Comparison of ENCODE assay signal across 31 cellular contexts in genomic region chr16:11097782-11098167, GRCh38.
DNase-seq lines count a peak whose midpoint lies in the region; ATAC-seq and TF ChIP-seq lines count a peak whose summit lies in the region.
"Had no signal": no experiment of that assay in that cellular context is flagged by ENCODE, and none has a peak within 500 bp of the region (broad histone marks: within the 10 kb centered on the region; RNA-seq: fewer than 3 reads in every experiment).

No MANE protein-coding gene starts in this region.

- peaks cover 0 to 4% (median 2%) of the 10 kb centered on the region in 4 donors for H3K36me3 ChIP-seq in esophagus muscularis mucosa
- H3K36me3 ChIP-seq: HAP-1, sigmoid colon, suprapubic skin had no signal

- H3K9me3 ChIP-seq in esophagus muscularis mucosa, result no peaks in the 10 kb centered on the region
- H3K9me3 ChIP-seq: HAP-1, sigmoid colon, SK-N-SH, suprapubic skin, upper lobe of left lung had no signal

- DNase-seq in T-helper 2 cell treated with Interferon-gamma antibody and Interleukin-4, amounts not matched to agents 5 μg/mL and 100 μg/mL, for 36 hours (ENCODE audit: low spot score), result no peak
- no peak for DNase-seq in T-helper 2 cell
- DNase-seq in natural killer cell treated with Interleukin-12 subunit alpha and Interleukin-12 subunit beta and Interleukin-15 and Interleukin-18, amount 100 ng/mL, for 72 hours (ENCODE audit: low spot score), result no peak
- no peak for DNase-seq in natural killer cell
- no peak for DNase-seq in esophagus muscularis mucosa (ENCODE audit: extremely low spot score)
- DNase-seq in midbrain (lab: John Stamatoyannopoulos, UW), result no peak
- DNase-seq in NCI-H226, result no peak
- DNase-seq: 8988T; activated CD4-positive, alpha-beta T cell treated with anti-CD3 and anti-CD28 coated beads for 4 hours; DMS79; endodermal cell; GDM1; glutamatergic neuron; Karpas-422; mammary epithelial cell; NCI-H1417 treated with DMSO at 0.1 percent for 48 hours; NCI-H2029 treated with DMSO at 0.1 percent for 48 hours; NCI-H526; sigmoid colon; stimulated activated CD4-positive, alpha-beta T cell treated with anti-CD3 and anti-CD28 coated beads, Interleukin-4, amount 100 ng/mL, for 24 hours; T-helper 17 cell; upper lobe of left lung had no signal

- TF ChIP-seq CTCF in natural killer cell (IDR thresholded peaks at IDR 0.05), result no peak
- TF ChIP-seq CTCF in esophagus muscularis mucosa (IDR thresholded peaks at IDR 0.05), result no peak

- H3K27ac ChIP-seq in esophagus muscularis mucosa (replicated peaks in 1 of 4), result no peak overlapping the region
- H3K27ac ChIP-seq: HL-60, suprapubic skin, upper lobe of left lung had no signal

- ATAC-seq in natural killer cell treated with Interleukin-12 subunit alpha and Interleukin-12 subunit beta and Interleukin-15 and Interleukin-18, amount 100 ng/mL, for 72 hours, result no peak
- no peak for ATAC-seq in natural killer cell
- ATAC-seq: Right ventricle myocardium inferior, T-helper 17 cell had no signal

- no peaks in the 10 kb centered on the region for H3K27me3 ChIP-seq in esophagus muscularis mucosa
- H3K27me3 ChIP-seq: sigmoid colon, suprapubic skin, upper lobe of left lung had no signal

- no peaks in the 10 kb centered on the region for H3K9me3 Mint-ChIP-seq in T-helper 2 cell treated with Interferon-gamma antibody and Interleukin-4, amounts not matched to agents 5 μg/mL and 100 μg/mL, for 36 hours
- H3K9me3 Mint-ChIP-seq in natural killer cell treated with Interleukin-12 subunit alpha and Interleukin-12 subunit beta and Interleukin-15 and Interleukin-18, amount 100 ng/mL, for 72 hours, result no peaks in the 10 kb centered on the region
- H3K9me3 Mint-ChIP-seq in natural killer cell, result no peaks in the 10 kb centered on the region
- no peaks in the 10 kb centered on the region for H3K9me3 Mint-ChIP-seq in dendritic cell treated with granulocyte-macrophage colony-stimulating factor and Interleukin-4, amounts not matched to agents 40 ng/mL and 50 ng/mL, for 4 days
- H3K9me3 Mint-ChIP-seq: CD14-positive monocyte; central memory CD8-positive, alpha-beta T cell; endodermal cell had no signal

- no peak overlapping the region for H3K4me3 ChIP-seq in esophagus muscularis mucosa
- H3K4me3 ChIP-seq: HAP-1, sigmoid colon, suprapubic skin, upper lobe of left lung had no signal

- no peaks in the 10 kb centered on the region for H3K27me3 Mint-ChIP-seq in T-helper 2 cell treated with Interferon-gamma antibody and Interleukin-4, amounts not matched to agents 5 μg/mL and 100 μg/mL, for 36 hours (ENCODE audit: low read depth)
- peaks cover 0 to 3% of the 10 kb centered on the region in 2 donors for H3K27me3 Mint-ChIP-seq in natural killer cell treated with Interleukin-12 subunit alpha and Interleukin-12 subunit beta and Interleukin-15 and Interleukin-18, amount 100 ng/mL, for 72 hours
- H3K27me3 Mint-ChIP-seq in natural killer cell (ENCODE audit: low read depth in 2 of 2), result no peaks in the 10 kb centered on the region
- no peaks in the 10 kb centered on the region for H3K27me3 Mint-ChIP-seq in dendritic cell treated with granulocyte-macrophage colony-stimulating factor and Interleukin-4, amounts not matched to agents 40 ng/mL and 50 ng/mL, for 4 days
- H3K27me3 Mint-ChIP-seq: central memory CD8-positive, alpha-beta T cell; progenitor cell of endocrine pancreas; T-helper 17 cell had no signal

- peak overlapping the region; percentile 69 for H3K27ac Mint-ChIP-seq in T-helper 2 cell treated with Interferon-gamma antibody and Interleukin-4, amounts not matched to agents 5 μg/mL and 100 μg/mL, for 36 hours
- H3K27ac Mint-ChIP-seq in natural killer cell treated with Interleukin-12 subunit alpha and Interleukin-12 subunit beta and Interleukin-15 and Interleukin-18, amount 100 ng/mL, for 72 hours, result peak overlapping the region; percentile 68 to 100
- H3K27ac Mint-ChIP-seq in natural killer cell, result no peak overlapping the region
- peak overlapping the region; percentile 36 for H3K27ac Mint-ChIP-seq in dendritic cell treated with granulocyte-macrophage colony-stimulating factor and Interleukin-4, amounts not matched to agents 40 ng/mL and 50 ng/mL, for 4 days
- H3K27ac Mint-ChIP-seq: CD14-positive monocyte, endodermal cell, progenitor cell of endocrine pancreas, T-helper 17 cell had no signal

- intact Hi-C loops in natural killer cell (cut with micrococcal nuclease), result no loop called here
- intact Hi-C loops in dendritic cell treated with granulocyte-macrophage colony-stimulating factor and Interleukin-4, amounts not matched to agents 40 ng/mL and 50 ng/mL, for 4 days (cut with micrococcal nuclease), result no loop called here
- intact Hi-C loops in esophagus muscularis mucosa (cut with DNase I), result loop anchor here (10.0 kb wide), 1 partner anchor 113 kb away; no protein-coding TSS in a partner anchor

- WGBS in esophagus muscularis mucosa, result 100% methylated on average over 5 of the region's 6 CpGs

- no peak overlapping the region for H3K4me3 Mint-ChIP-seq in T-helper 2 cell treated with Interferon-gamma antibody and Interleukin-4, amounts not matched to agents 5 μg/mL and 100 μg/mL, for 36 hours
- no peak overlapping the region for H3K4me3 Mint-ChIP-seq in natural killer cell treated with Interleukin-12 subunit alpha and Interleukin-12 subunit beta and Interleukin-15 and Interleukin-18, amount 100 ng/mL, for 72 hours
- H3K4me3 Mint-ChIP-seq in natural killer cell, result no peak overlapping the region
- H3K4me3 Mint-ChIP-seq in dendritic cell treated with granulocyte-macrophage colony-stimulating factor and Interleukin-4, amounts not matched to agents 40 ng/mL and 50 ng/mL, for 4 days, result no peak overlapping the region
- H3K4me3 Mint-ChIP-seq: CD14-positive monocyte; central memory CD8-positive, alpha-beta T cell; endodermal cell; T-helper 17 cell had no signal

- H3K36me3 Mint-ChIP-seq in T-helper 2 cell treated with Interferon-gamma antibody and Interleukin-4, amounts not matched to agents 5 μg/mL and 100 μg/mL, for 36 hours (ENCODE audit: low read depth), result peaks cover 21% of the 10 kb centered on the region
- H3K36me3 Mint-ChIP-seq in natural killer cell treated with Interleukin-12 subunit alpha and Interleukin-12 subunit beta and Interleukin-15 and Interleukin-18, amount 100 ng/mL, for 72 hours, result no peaks in the 10 kb centered on the region
- no peaks in the 10 kb centered on the region for H3K36me3 Mint-ChIP-seq in natural killer cell
- peaks cover 62% of the 10 kb centered on the region for H3K36me3 Mint-ChIP-seq in dendritic cell treated with granulocyte-macrophage colony-stimulating factor and Interleukin-4, amounts not matched to agents 40 ng/mL and 50 ng/mL, for 4 days (ENCODE audit: low read depth)

- TF ChIP-seq POLR2A in esophagus muscularis mucosa (IDR thresholded peaks at IDR 0.05; ENCODE audit: low read depth), result no peak

- peaks cover 16 to 55% (median 43%) of the 10 kb centered on the region in 4 donors for H3K4me1 ChIP-seq in esophagus muscularis mucosa
- H3K4me1 ChIP-seq: HAP-1 had no signal

- TF ChIP-seq EP300 in esophagus muscularis mucosa (IDR thresholded peaks at IDR 0.05), result no peak

- peaks cover 80% of the 10 kb centered on the region for H3K4me1 Mint-ChIP-seq in T-helper 2 cell treated with Interferon-gamma antibody and Interleukin-4, amounts not matched to agents 5 μg/mL and 100 μg/mL, for 36 hours (ENCODE audit: low read depth)
- H3K4me1 Mint-ChIP-seq in natural killer cell treated with Interleukin-12 subunit alpha and Interleukin-12 subunit beta and Interleukin-15 and Interleukin-18, amount 100 ng/mL, for 72 hours (ENCODE audit: low read depth in 2 of 2), result peaks cover 58 to 66% of the 10 kb centered on the region in 2 donors
- peaks cover 27 to 32% of the 10 kb centered on the region in 2 donors for H3K4me1 Mint-ChIP-seq in natural killer cell
- peaks cover 44% of the 10 kb centered on the region for H3K4me1 Mint-ChIP-seq in dendritic cell treated with granulocyte-macrophage colony-stimulating factor and Interleukin-4, amounts not matched to agents 40 ng/mL and 50 ng/mL, for 4 days (ENCODE audit: low read depth)

Comparison
In these comparisons a context has a peak if more than half of its experiments do, and no peak if none do; other contexts are left out.
1. H3K27ac Mint-ChIP-seq: peak in T-helper 2 cell treated with Interferon-gamma antibody and Interleukin-4, amounts not matched to agents 5 μg/mL and 100 μg/mL, for 36 hours (single experiment), natural killer cell treated with Interleukin-12 subunit alpha and Interleukin-12 subunit beta and Interleukin-15 and Interleukin-18, amount 100 ng/mL, for 72 hours (2 of 2) and dendritic cell treated with granulocyte-macrophage colony-stimulating factor and Interleukin-4, amounts not matched to agents 40 ng/mL and 50 ng/mL, for 4 days (single experiment); none in natural killer cell (0 of 2).